ENCODE assay signal across 10 cellular contexts in genomic region chr3:49878686-49879085, GRCh38. TPM values are rescaled to one million over a fixed set of nuclear protein-coding genes. Genes with fewer than 3 reads are reported as not detected.
"Had no signal": no experiment of that assay in that cellular context is flagged by ENCODE, and none has a peak within 500 bp of the region (broad histone marks: within the 10 kb centered on the region; RNA-seq: fewer than 3 reads in every experiment).

No MANE protein-coding gene starts in this region.

- DNase-seq: H7, HFFc6, IMR-90, KG1 had no signal

- H3K27ac Mint-ChIP-seq: GM23338, HFFc6 had no signal

- H3K4me3 Mint-ChIP-seq: GM23338, HFFc6 had no signal

- FAIRE-seq: K562 had no signal

- H3K36me3 ChIP-seq: HAP-1 had no signal

- H3K27ac ChIP-seq: HL-60 had no signal

- H2AFZ ChIP-seq: GM23338 had no signal

- H3K4me2 ChIP-seq: GM23338 had no signal

- H3K4me3 ChIP-seq: GM23338, HAP-1, K562 had no signal

- H3K9me3 ChIP-seq: HAP-1 had no signal

- H3K9me3 Mint-ChIP-seq: GM23338, HFFc6 had no signal

RNA-seq across cellular contexts. Expression of gene CAMKV, which starts 9.0 kb away (rescaled TPM):
- total RNA-seq: H4, HFFc6, HT1080, IMR-90 had no signal
- polyA plus RNA-seq: IMR-90 had no signal
